Comparison of ENCODE assay signal across 19 cellular contexts in genomic region chr3:37940242-37940908, GRCh38. TPM values are rescaled to one million over a fixed set of nuclear protein-coding genes. Genes with fewer than 3 reads are reported as not detected.
DNase-seq lines count a peak whose midpoint lies in the region; ATAC-seq and TF ChIP-seq lines count a peak whose summit lies in the region.
"Had no signal": no experiment of that assay in that cellular context is flagged by ENCODE, and none has a peak within 500 bp of the region (broad histone marks: within the 10 kb centered on the region; RNA-seq: fewer than 3 reads in every experiment).

No MANE protein-coding gene starts in this region.

- no peak overlapping the region for H3K9ac ChIP-seq in trophoblast cell (ENCODE audit: low read length)
- H3K9ac ChIP-seq: SK-N-SH had no signal

- H2AFZ ChIP-seq in trophoblast cell (ENCODE audit: insufficient read depth, low read length, poor library complexity) = no peak overlapping the region

- H3K18ac ChIP-seq in trophoblast cell (ENCODE audit: low read length) = peak overlapping the region; percentile 21

- H2BK5ac ChIP-seq in trophoblast cell (ENCODE audit: low read depth, low read length, poor library complexity) = no peak overlapping the region

- no peak for ATAC-seq in right cardiac atrium
- ATAC-seq in left ventricle myocardium superior = no peak
- no peak for ATAC-seq in GM21576 (IDR thresholded peaks at IDR 0.05; ENCODE audit: unreplicated experiment)

- H3K79me1 ChIP-seq in trophoblast cell (ENCODE audit: low read length) = peaks cover 21% of the 10 kb centered on the region

- H3K4me3 ChIP-seq in right cardiac atrium (ENCODE audit: low read length) = no peak overlapping the region
- H3K4me3 ChIP-seq in esophagus muscularis mucosa = no peak overlapping the region
- H3K4me3 ChIP-seq in trophoblast cell (ENCODE audit: low read depth, low read length) = no peak overlapping the region

- no peaks in the 10 kb centered on the region for H3K27me3 ChIP-seq in right cardiac atrium (ENCODE audit: control insufficient read depth, insufficient read depth)
- no peaks in the 10 kb centered on the region for H3K27me3 ChIP-seq in esophagus muscularis mucosa
- no peaks in the 10 kb centered on the region for H3K27me3 ChIP-seq in trophoblast cell (ENCODE audit: insufficient read depth, low read length)

- no peak overlapping the region for H3K14ac ChIP-seq in trophoblast cell (ENCODE audit: low read length)

- peaks cover 30% of the 10 kb centered on the region for H3K4me1 ChIP-seq in right cardiac atrium (ENCODE audit: control insufficient read depth, insufficient read depth, low read length)
- peaks cover 69 to 91% (median 73%) of the 10 kb centered on the region in 4 donors for H3K4me1 ChIP-seq in esophagus muscularis mucosa
- peaks cover 34 to 41% of the 10 kb centered on the region in 2 experiments for H3K4me1 ChIP-seq in trophoblast cell (ENCODE audit: control insufficient read depth in 1 of 2, insufficient read depth in 2 of 2, low read length in 2 of 2)

- no peak overlapping the region for H3K4ac ChIP-seq in trophoblast cell (ENCODE audit: low read depth, low read length)

- peak overlapping the region; percentile 17 for H3K27ac ChIP-seq in right cardiac atrium (ENCODE audit: low read length)
- H3K27ac ChIP-seq in esophagus muscularis mucosa (replicated peaks in 1 of 4) = no peak overlapping the region
- H3K27ac ChIP-seq in trophoblast cell (ENCODE audit: low read depth, low read length) = no peak overlapping the region
- H3K27ac ChIP-seq: RWPE1 had no signal

- H2AK5ac ChIP-seq in trophoblast cell (ENCODE audit: low read length) = no peak overlapping the region

- H4K8ac ChIP-seq in trophoblast cell (ENCODE audit: low read depth, low read length) = no peak overlapping the region

- no peaks in the 10 kb centered on the region for H3K36me3 ChIP-seq in esophagus muscularis mucosa
- H3K36me3 ChIP-seq in trophoblast cell (ENCODE audit: control insufficient read depth in 1 of 2, insufficient read depth in 2 of 2, low read length in 2 of 2) = no peaks in the 10 kb centered on the region

- TF ChIP-seq POLR2A in esophagus muscularis mucosa (IDR thresholded peaks at IDR 0.05; ENCODE audit: low read depth) = no peak

- intact Hi-C loops in right cardiac atrium (cut with DNase I) (no loop called here), left ventricle myocardium superior (cut with micrococcal nuclease) (no loop called here), esophagus muscularis mucosa (cut with DNase I) (no loop called here)

- no peak for TF ChIP-seq CTCF in esophagus muscularis mucosa (IDR thresholded peaks at IDR 0.05)

- H3K9me3 ChIP-seq in right cardiac atrium (ENCODE audit: control insufficient read depth, low read length) (no peaks in the 10 kb centered on the region), esophagus muscularis mucosa (no peaks in the 10 kb centered on the region), trophoblast cell (ENCODE audit: insufficient read depth, low read depth, low read length) (no peaks in the 10 kb centered on the region)
- H3K9me3 ChIP-seq: SK-N-SH had no signal

- peak overlapping the region; percentile 25 for H2BK120ac ChIP-seq in trophoblast cell (ENCODE audit: insufficient read depth, low read length, poor library complexity)

- H3K23ac ChIP-seq in trophoblast cell (ENCODE audit: low read length) = no peak overlapping the region

- no peak overlapping the region for H4K91ac ChIP-seq in trophoblast cell (ENCODE audit: low read depth, low read length)

- H3K79me2 ChIP-seq in trophoblast cell (ENCODE audit: control insufficient read depth, insufficient read depth, low read length, poor library complexity) = peaks cover 4% of the 10 kb centered on the region

- WGBS in right cardiac atrium = 83% methylated on average over 4 of the region's 4 CpGs
- WGBS in esophagus muscularis mucosa = 86% methylated on average over 4 of the region's 4 CpGs
- WGBS in trophoblast cell (ENCODE audit: extremely low coverage, insufficient coverage, insufficient read length) = no CpG with 5 or more reads among the region's 4 CpGs

- no peak overlapping the region for H3K4me2 ChIP-seq in trophoblast cell (ENCODE audit: low read length)
- H3K4me2 ChIP-seq: SK-N-SH had no signal

- no peak overlapping the region for H4K12ac ChIP-seq in trophoblast cell (ENCODE audit: low read depth, low read length)

- H2BK12ac ChIP-seq in trophoblast cell (ENCODE audit: low read length) = no peak overlapping the region

- DNase-seq in right cardiac atrium (no peak), left ventricle myocardium superior (no peak), esophagus muscularis mucosa (ENCODE audit: extremely low spot score) (peak; percentile 55), trophoblast cell (no peak), T-helper 1 cell (no peak), NCI-H187 (lab: John Stamatoyannopoulos, UW) (no peak)
- DNase-seq: EL, GF-D8, Kasumi-1, NCI-H187 treated with DMSO at 0.1 percent for 48 hours, NCI-H2227 treated with DMSO at 0.1 percent for 48 hours, NCI-H510A treated with DMSO at 0.1 percent for 48 hours, NCI-H748 treated with DMSO at 0.1 percent for 48 hours, SHP77 treated with DMSO at 0.1 percent for 48 hours, SK-N-SH had no signal

- no peak for TF ChIP-seq EP300 in esophagus muscularis mucosa (IDR thresholded peaks at IDR 0.05)

RNA-seq across cellular contexts. Expression of gene VILL, which starts 50.2 kb away (rescaled TPM):
- total RNA-seq in right cardiac atrium (1 to 10 TPM; 4.0 to 9.7 (median 8.8) TPM), left ventricle myocardium superior (2.7 TPM), esophagus muscularis mucosa (1 to 10 TPM; 3.2 to 5.1 (median 4.4) TPM)
- 5.4 TPM for polyA plus RNA-seq in right cardiac atrium
- polyA plus RNA-seq in trophoblast cell (2013) = 0.82 and 0.85 TPM in 2 replicates
- total RNA-seq: H4, MCF 10A had no signal
